Comparison of ENCODE assay signal across 19 cellular contexts in the genomic region with DNA sequence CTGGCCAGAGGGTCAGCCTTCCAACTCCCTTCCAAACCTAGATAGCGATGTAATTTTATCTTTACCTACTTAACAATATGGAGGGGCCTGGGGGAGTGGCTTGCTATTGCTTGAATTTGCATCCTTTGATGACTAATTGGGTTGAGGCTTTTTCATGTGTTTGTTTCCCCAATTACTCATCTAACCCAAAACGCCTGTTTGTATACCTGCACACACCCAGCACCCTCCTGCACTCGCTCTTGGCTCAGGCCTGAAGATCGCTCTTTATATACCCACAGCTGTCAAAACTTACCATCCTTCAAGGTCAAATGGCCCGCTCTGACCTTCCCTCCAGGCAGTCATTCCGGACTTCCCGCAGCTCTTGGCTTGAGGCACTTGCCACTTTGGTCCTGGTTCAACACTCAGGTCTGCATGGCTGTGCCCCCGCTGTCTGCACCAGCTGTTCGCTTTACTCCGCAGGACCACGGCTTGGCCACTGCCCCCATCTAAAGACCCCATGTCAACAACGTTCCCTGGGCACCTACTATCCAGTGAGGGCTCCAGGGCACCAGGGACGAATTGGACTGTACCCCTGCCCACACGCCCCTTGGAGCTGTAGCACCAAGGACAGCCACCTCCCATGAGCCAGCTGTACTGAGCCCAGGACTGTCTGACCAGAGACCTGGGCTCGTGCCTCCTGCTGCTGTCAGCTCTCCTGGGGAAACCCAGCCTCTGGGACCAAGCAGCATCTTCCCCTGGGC.
DNase-seq lines count a peak whose midpoint lies in the region; ATAC-seq and TF ChIP-seq lines count a peak whose summit lies in the region.
"Had no signal": no experiment of that assay in that cellular context is flagged by ENCODE, and none has a peak within 500 bp of the region (broad histone marks: within the 10 kb centered on the region; RNA-seq: fewer than 3 reads in every experiment).

No MANE protein-coding gene starts in this region.

- no peaks in the 10 kb centered on the region for H3K27me3 ChIP-seq in H7 (ENCODE audit: control insufficient read depth, insufficient read depth, low read length)
- peaks cover 0 to 10% (median 6%) of the 10 kb centered on the region in 3 donors for H3K27me3 ChIP-seq in sigmoid colon
- no peaks in the 10 kb centered on the region for H3K27me3 ChIP-seq in neural progenitor cell

- no peak overlapping the region for H3K27ac ChIP-seq in coronary artery
- no peak overlapping the region for H3K27ac ChIP-seq in sigmoid colon
- no peak overlapping the region for H3K27ac ChIP-seq in neural progenitor cell

- ATAC-seq in HG02870 (IDR thresholded peaks at IDR 0.05; ENCODE audit: unreplicated experiment) (no peak), HG03039 (IDR thresholded peaks at IDR 0.05; ENCODE audit: unreplicated experiment) (no peak)
- ATAC-seq: Panc1 had no signal

- H3K36me3 Mint-ChIP-seq in neural progenitor cell = no peaks in the 10 kb centered on the region
- H3K36me3 Mint-ChIP-seq: CD4-positive, CD25-positive, alpha-beta regulatory T cell had no signal

- H3K27me3 Mint-ChIP-seq in neural progenitor cell (ENCODE audit: insufficient read depth, low read depth) = peaks cover under 1% of the 10 kb centered on the region
- H3K27me3 Mint-ChIP-seq: CD4-positive, CD25-positive, alpha-beta regulatory T cell had no signal

- H3K4me1 ChIP-seq in sigmoid colon (no peaks in the 10 kb centered on the region), neural progenitor cell (no peaks in the 10 kb centered on the region)
- H3K4me1 ChIP-seq: Caco-2, HAP-1 had no signal

- no peak overlapping the region for H3K4me3 Mint-ChIP-seq in neural progenitor cell
- H3K4me3 Mint-ChIP-seq: B cell; CD4-positive, CD25-positive, alpha-beta regulatory T cell had no signal

- TF ChIP-seq CTCF in coronary artery (IDR thresholded peaks at IDR 0.05) (no peak), sigmoid colon (IDR thresholded peaks at IDR 0.05) (no peak), neural progenitor cell (IDR thresholded peaks at IDR 0.05) (no peak)

- WGBS in sigmoid colon, 2 donors = 58 to 73% methylated on average over 15 of the region's 15 CpGs

- no peaks in the 10 kb centered on the region for H3F3A ChIP-seq in neural progenitor cell (ENCODE audit: low read depth)

- no peak overlapping the region for H3K27ac Mint-ChIP-seq in neural progenitor cell
- H3K27ac Mint-ChIP-seq: B cell; CD4-positive, CD25-positive, alpha-beta regulatory T cell had no signal

- H3K36me3 ChIP-seq in H7 (replicated peaks; ENCODE audit: control insufficient read depth, insufficient read depth, low read length) (no peaks in the 10 kb centered on the region), sigmoid colon (no peaks in the 10 kb centered on the region), neural progenitor cell (no peaks in the 10 kb centered on the region)
- H3K36me3 ChIP-seq: HAP-1, MG63 had no signal

- H3K79me2 ChIP-seq in neural progenitor cell (ENCODE audit: low read depth) = no peaks in the 10 kb centered on the region

- H3K4me1 Mint-ChIP-seq in neural progenitor cell = peaks cover 10% of the 10 kb centered on the region
- H3K4me1 Mint-ChIP-seq: B cell; CD4-positive, CD25-positive, alpha-beta regulatory T cell had no signal

- H3K9me3 ChIP-seq in sigmoid colon (no peaks in the 10 kb centered on the region), neural progenitor cell (ENCODE audit: low read depth) (no peaks in the 10 kb centered on the region)
- H3K9me3 ChIP-seq: Caco-2, HAP-1, MG63 had no signal

- H3K4me3 ChIP-seq in H7 (ENCODE audit: insufficient read depth, low read depth, low read length) (no peak overlapping the region), coronary artery (no peak overlapping the region), sigmoid colon (no peak overlapping the region), neural progenitor cell (no peak overlapping the region)
- H3K4me3 ChIP-seq: HAP-1, MG63 had no signal

- TF ChIP-seq POLR2A in sigmoid colon (IDR thresholded peaks at IDR 0.05) = no peak

- no peak overlapping the region for H2AFZ ChIP-seq in neural progenitor cell (replicated peaks)

- TF ChIP-seq RAD21 in Ishikawa (IDR thresholded peaks at IDR 0.05; ENCODE audit: low read depth) = no peak

- no peaks in the 10 kb centered on the region for H4K20me1 ChIP-seq in neural progenitor cell (ENCODE audit: low read depth)

- TF ChIP-seq EP300 in Ishikawa (IDR thresholded peaks at IDR 0.05; ENCODE audit: borderline replicate concordance) = no peak
- no peak for TF ChIP-seq EP300 in sigmoid colon (IDR thresholded peaks at IDR 0.05)

- no peak overlapping the region for H3K4me2 ChIP-seq in neural progenitor cell

- H3K9ac ChIP-seq in neural progenitor cell = no peak overlapping the region

- peak; percentile 51 for DNase-seq in H7
- peak; percentile 56 for DNase-seq in coronary artery (ENCODE audit: low spot score)
- DNase-seq in sigmoid colon = peak; percentile 35
- no peak for DNase-seq in neural progenitor cell (ENCODE audit: low spot score)
- DNase-seq: Caco-2; CD4-positive, CD25-positive, alpha-beta regulatory T cell; DMS153; KG1; MG63; NCI-H1105; NCI-H1694; NCI-H510A treated with DMSO at 0.1 percent for 48 hours; SHP77 had no signal

- no peaks in the 10 kb centered on the region for H3K9me3 Mint-ChIP-seq in neural progenitor cell
- H3K9me3 Mint-ChIP-seq: CD4-positive, CD25-positive, alpha-beta regulatory T cell had no signal

- intact Hi-C loops in sigmoid colon (cut with DNase I) = no loop called here

TF ChIP-seq in Ishikawa, 13 proteins besides CTCF, POLR2A, EP300 and RAD21:
- no peak for TF ChIP-seq CREB1 (IDR thresholded peaks at IDR 0.05; ENCODE audit: low read depth)
- TF ChIP-seq, protein P1, sequence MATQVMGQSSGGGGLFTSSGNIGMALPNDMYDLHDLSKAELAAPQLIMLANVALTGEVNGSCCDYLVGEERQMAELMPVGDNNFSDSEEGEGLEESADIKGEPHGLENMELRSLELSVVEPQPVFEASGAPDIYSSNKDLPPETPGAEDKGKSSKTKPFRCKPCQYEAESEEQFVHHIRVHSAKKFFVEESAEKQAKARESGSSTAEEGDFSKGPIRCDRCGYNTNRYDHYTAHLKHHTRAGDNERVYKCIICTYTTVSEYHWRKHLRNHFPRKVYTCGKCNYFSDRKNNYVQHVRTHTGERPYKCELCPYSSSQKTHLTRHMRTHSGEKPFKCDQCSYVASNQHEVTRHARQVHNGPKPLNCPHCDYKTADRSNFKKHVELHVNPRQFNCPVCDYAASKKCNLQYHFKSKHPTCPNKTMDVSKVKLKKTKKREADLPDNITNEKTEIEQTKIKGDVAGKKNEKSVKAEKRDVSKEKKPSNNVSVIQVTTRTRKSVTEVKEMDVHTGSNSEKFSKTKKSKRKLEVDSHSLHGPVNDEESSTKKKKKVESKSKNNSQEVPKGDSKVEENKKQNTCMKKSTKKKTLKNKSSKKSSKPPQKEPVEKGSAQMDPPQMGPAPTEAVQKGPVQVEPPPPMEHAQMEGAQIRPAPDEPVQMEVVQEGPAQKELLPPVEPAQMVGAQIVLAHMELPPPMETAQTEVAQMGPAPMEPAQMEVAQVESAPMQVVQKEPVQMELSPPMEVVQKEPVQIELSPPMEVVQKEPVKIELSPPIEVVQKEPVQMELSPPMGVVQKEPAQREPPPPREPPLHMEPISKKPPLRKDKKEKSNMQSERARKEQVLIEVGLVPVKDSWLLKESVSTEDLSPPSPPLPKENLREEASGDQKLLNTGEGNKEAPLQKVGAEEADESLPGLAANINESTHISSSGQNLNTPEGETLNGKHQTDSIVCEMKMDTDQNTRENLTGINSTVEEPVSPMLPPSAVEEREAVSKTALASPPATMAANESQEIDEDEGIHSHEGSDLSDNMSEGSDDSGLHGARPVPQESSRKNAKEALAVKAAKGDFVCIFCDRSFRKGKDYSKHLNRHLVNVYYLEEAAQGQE (IDR thresholded peaks at IDR 0.05; ENCODE audit: low read depth) = peak; percentile 56; the same call in 1 of the 2 replicates
